In the genomic region with DNA sequence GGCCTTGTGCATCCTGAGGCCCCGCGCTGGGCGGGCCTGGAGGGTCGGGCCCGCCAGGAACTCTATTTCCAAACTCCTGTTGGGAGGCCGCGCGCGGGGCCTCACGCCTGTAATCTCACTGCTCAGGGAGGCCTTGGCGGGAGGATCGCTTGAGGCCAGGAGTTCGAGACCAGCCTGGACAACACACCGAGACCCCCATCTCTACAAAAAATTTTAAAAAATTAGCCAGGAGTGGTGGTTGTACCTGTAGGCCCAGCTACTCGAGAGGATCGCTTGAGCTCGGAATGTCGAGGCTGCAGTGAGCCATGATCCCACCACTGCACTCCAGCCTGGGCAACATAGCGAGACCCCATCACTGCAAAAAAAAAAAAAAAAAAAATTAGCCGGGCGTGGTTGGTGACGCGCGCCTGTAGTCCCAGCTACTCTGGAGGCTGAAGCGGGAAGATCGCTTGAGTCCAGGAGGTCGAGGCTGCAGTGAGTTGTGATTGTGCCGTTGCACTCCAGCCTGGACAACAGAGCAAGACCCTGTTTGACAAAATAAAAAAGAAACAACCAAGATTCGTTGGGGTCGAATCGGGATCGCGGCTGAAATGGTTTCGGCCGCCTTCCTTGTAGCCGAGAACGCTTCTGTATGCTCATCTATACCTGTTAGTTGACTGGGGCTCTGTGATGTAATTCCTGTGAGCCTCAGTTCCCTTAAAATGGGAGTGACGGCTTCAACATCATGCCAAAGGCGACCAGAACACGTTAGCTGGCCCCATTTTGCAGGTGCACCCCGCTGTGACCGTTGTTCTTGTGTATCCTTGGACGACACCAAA, we compare ENCODE assay signal across 8 cellular contexts. TPM values are rescaled to one million over a fixed set of nuclear protein-coding genes. Genes with fewer than 3 reads are reported as not detected.
DNase-seq lines count a peak whose midpoint lies in the region; ATAC-seq and TF ChIP-seq lines count a peak whose summit lies in the region.

No MANE protein-coding gene starts in this region.

- no peak for ATAC-seq in CD4-positive, alpha-beta T cell (ENCODE audit: poor library complexity)
- ATAC-seq in effector memory CD8-positive, alpha-beta T cell (replicated peaks), result no peak
- ATAC-seq in HG03196 (IDR thresholded peaks at IDR 0.05; ENCODE audit: unreplicated experiment), result no peak
- ATAC-seq in HG03108 (IDR thresholded peaks at IDR 0.05; ENCODE audit: unreplicated experiment), result no peak
- no peak for ATAC-seq in GM21825 (IDR thresholded peaks at IDR 0.05; ENCODE audit: unreplicated experiment)

- peaks cover 4% of the 10 kb centered on the region for H3K27me3 Mint-ChIP-seq in CD4-positive, alpha-beta T cell
- no peaks in the 10 kb centered on the region for H3K27me3 Mint-ChIP-seq in effector memory CD8-positive, alpha-beta T cell
- peaks cover 11% of the 10 kb centered on the region for H3K27me3 Mint-ChIP-seq in neural crest cell (ENCODE audit: low read depth)

- no peak for DNase-seq in CD4-positive, alpha-beta T cell
- no peak for DNase-seq in effector memory CD8-positive, alpha-beta T cell
- no peak for DNase-seq in neural crest cell (ENCODE audit: low read depth, low spot score)
- DNase-seq in H4 (ENCODE audit: low spot score), result no peak

- H3K4me3 Mint-ChIP-seq in CD4-positive, alpha-beta T cell, result peak overlapping the region; percentile 85
- H3K4me3 Mint-ChIP-seq in effector memory CD8-positive, alpha-beta T cell, result peak overlapping the region; percentile 90 to 96
- peak overlapping the region; percentile 97 for H3K4me3 Mint-ChIP-seq in neural crest cell

- H3K4me1 Mint-ChIP-seq in CD4-positive, alpha-beta T cell (ENCODE audit: low read depth), result peaks cover 69% of the 10 kb centered on the region
- H3K4me1 Mint-ChIP-seq in effector memory CD8-positive, alpha-beta T cell (ENCODE audit: low read depth in 2 of 2), result peaks cover 64 to 68% of the 10 kb centered on the region in 2 donors
- H3K4me1 Mint-ChIP-seq in neural crest cell, result peaks cover 65% of the 10 kb centered on the region

- peak overlapping the region; percentile 99 for H3K27ac Mint-ChIP-seq in CD4-positive, alpha-beta T cell
- H3K27ac Mint-ChIP-seq in effector memory CD8-positive, alpha-beta T cell, result peak overlapping the region; percentile 98 to 100
- H3K27ac Mint-ChIP-seq in neural crest cell (ENCODE audit: unreplicated experiment), result peak overlapping the region; percentile 98

- TF ChIP-seq CTCF in CD4-positive, alpha-beta T cell (IDR thresholded peaks at IDR 0.05), result no peak
- TF ChIP-seq CTCF in OCI-LY1 (IDR thresholded peaks at IDR 0.05; ENCODE audit: low read length) (no peak), neural crest cell (conservative IDR thresholded peaks at IDR 0.05) (no peak)

- peak overlapping the region; percentile 98 for H3K27ac ChIP-seq in CD4-positive, alpha-beta T cell (ENCODE audit: low read depth, low read length)
- peak overlapping the region; percentile 79 for H3K27ac ChIP-seq in OCI-LY1 (ENCODE audit: low read depth, low read length, poor library complexity, severe bottlenecking)

- no peaks in the 10 kb centered on the region for H3K9me3 ChIP-seq in CD4-positive, alpha-beta T cell (ENCODE audit: control insufficient read depth, low read length)
- no peaks in the 10 kb centered on the region for H3K9me3 ChIP-seq in OCI-LY1 (ENCODE audit: low read length)

- POLR2A ChIA-PET in CD4-positive, alpha-beta T cell (lab: Charles Lee), result interaction anchor here (0.6 to 5.3 kb wide), 4 partner anchors 16 to 630 kb away, joined by 3 to 103 read pairs (median 45); no protein-coding TSS in a partner anchor

- peak overlapping the region; percentile 88 for H3K9ac ChIP-seq in OCI-LY1 (ENCODE audit: low read length)

- peaks cover 71% of the 10 kb centered on the region for H3K4me1 ChIP-seq in OCI-LY1 (ENCODE audit: insufficient read depth, low read length, severe bottlenecking)

- no peaks in the 10 kb centered on the region for H3K9me3 Mint-ChIP-seq in CD4-positive, alpha-beta T cell
- no peaks in the 10 kb centered on the region for H3K9me3 Mint-ChIP-seq in effector memory CD8-positive, alpha-beta T cell
- no peaks in the 10 kb centered on the region for H3K9me3 Mint-ChIP-seq in neural crest cell

- H3K27me3 ChIP-seq in CD4-positive, alpha-beta T cell (ENCODE audit: control insufficient read depth, insufficient read depth, low read length), result no peaks in the 10 kb centered on the region
- H3K27me3 ChIP-seq in OCI-LY1 (ENCODE audit: insufficient read depth, low read length), result no peaks in the 10 kb centered on the region

- CTCF ChIA-PET in CD4-positive, alpha-beta T cell (lab: Charles Lee), result interaction anchor here (0.7 to 3.0 kb wide), 8 partner anchors 14 to 81 kb away, joined by 3 to 16 read pairs (median 3); no protein-coding TSS in a partner anchor

- peak overlapping the region; percentile 97 for H3K4me2 ChIP-seq in OCI-LY1 (ENCODE audit: low read length)

- no peaks in the 10 kb centered on the region for H3F3A ChIP-seq in OCI-LY1 (ENCODE audit: insufficient read depth, low read length)

- H3K36me3 Mint-ChIP-seq in CD4-positive, alpha-beta T cell (ENCODE audit: low read depth), result peaks cover 49% of the 10 kb centered on the region
- peaks cover 51% of the 10 kb centered on the region for H3K36me3 Mint-ChIP-seq in effector memory CD8-positive, alpha-beta T cell (ENCODE audit: insufficient read depth)
- H3K36me3 Mint-ChIP-seq in neural crest cell (ENCODE audit: low read depth), result peaks cover 13% of the 10 kb centered on the region

- no peaks in the 10 kb centered on the region for H4K20me1 ChIP-seq in OCI-LY1 (ENCODE audit: insufficient read depth, low read length)

- H3K4me3 ChIP-seq in OCI-LY1 (ENCODE audit: low read depth, low read length, poor library complexity, severe bottlenecking), result peak overlapping the region; percentile 94

- H2AFZ ChIP-seq in OCI-LY1 (ENCODE audit: low read length), result no peak overlapping the region

- no peaks in the 10 kb centered on the region for H3K9me2 ChIP-seq in OCI-LY1 (ENCODE audit: low read depth, low read length)

- peaks cover 65% of the 10 kb centered on the region for H3K79me2 ChIP-seq in OCI-LY1 (ENCODE audit: insufficient read depth, low read length)

- H3K36me3 ChIP-seq in OCI-LY1 (ENCODE audit: insufficient read depth, low read length), result peaks cover 28% of the 10 kb centered on the region

- intact Hi-C loops in CD4-positive, alpha-beta T cell (cut with DNase I, micrococcal nuclease), result loop anchor here (2.0 to 10.0 kb wide), 7 partner anchors 16 to 378 kb away; a partner anchor contains a TSS

RNA-seq across cellular contexts. Expression of a gene that starts 0.6 kb away (rescaled TPM):
- 100 to 1,000 TPM; 186 to 194 TPM for total RNA-seq in CD4-positive, alpha-beta T cell
- total RNA-seq in neural crest cell, result 186 and 189 TPM in 2 replicates
- 10.8 and 13.3 TPM in 2 replicates for total RNA-seq in H4 (2014; rRNA removed; shearing (Covaris generic))

RNA-seq across cellular contexts. Expression of a gene that starts 1.1 kb away (rescaled TPM):
- total RNA-seq in CD4-positive, alpha-beta T cell, result 10 to 100 TPM; 21.4 to 23.2 TPM
- total RNA-seq in neural crest cell, result 132 and 137 TPM in 2 replicates
- 45.1 and 50.8 TPM in 2 replicates for total RNA-seq in H4 (2014; rRNA removed; shearing (Covaris generic))

RNA-seq across cellular contexts. Expression of a gene that starts 11.9 kb away (rescaled TPM):
- total RNA-seq in CD4-positive, alpha-beta T cell, result 1 to 10 TPM; 3.3 to 3.5 TPM
- total RNA-seq in neural crest cell, result 71.6 and 79.1 TPM in 2 replicates
- total RNA-seq in H4 (2014; rRNA removed; shearing (Covaris generic)), result 0.68 and 1.0 TPM in 2 replicates

RNA-seq across cellular contexts. Expression of a gene that starts 19.0 kb away (rescaled TPM):
- total RNA-seq in CD4-positive, alpha-beta T cell, result under 1 TPM; 0.56 to 0.58 TPM
- total RNA-seq in neural crest cell, result 0.40 and 0.71 TPM in 2 replicates
- 0.66 TPM in 1 of 2 replicates, not detected in the other for total RNA-seq in H4 (2014; rRNA removed; shearing (Covaris generic))

RNA-seq across cellular contexts. Expression of a gene that starts 44.7 kb away (rescaled TPM):
- not detected for total RNA-seq in CD4-positive, alpha-beta T cell
- not detected in 2 replicates for total RNA-seq in neural crest cell
- total RNA-seq in H4 (2014; rRNA removed; shearing (Covaris generic)), result 0.06 TPM in 1 of 2 replicates, not detected in the other

Comparison
In these comparisons a context has a peak if more than half of its experiments do, and no peak if none do; other contexts are left out.
1. RNA of a gene that starts 0.6 kb away (total RNA-seq): 186 to 194 TPM in CD4-positive, alpha-beta T cell and 186 to 189 TPM in neural crest cell; 10.8 to 13.3 TPM in H4; every median in the first group is over 10 times any median in the second.
2. RNA of a gene that starts 11.9 kb away (total RNA-seq): 71.6 to 79.1 TPM in neural crest cell; 3.3 to 3.5 TPM in CD4-positive, alpha-beta T cell and 0.68 to 1.0 TPM in H4; every median in the first group is over 10 times any median in the second.
3. Peak in every context shown above with its lines, with median percentiles within 50 percentile points of each other: H3K27ac Mint-ChIP-seq and H3K4me3 Mint-ChIP-seq.